ENCODE assay signal across 8 cellular contexts in the genomic region with DNA sequence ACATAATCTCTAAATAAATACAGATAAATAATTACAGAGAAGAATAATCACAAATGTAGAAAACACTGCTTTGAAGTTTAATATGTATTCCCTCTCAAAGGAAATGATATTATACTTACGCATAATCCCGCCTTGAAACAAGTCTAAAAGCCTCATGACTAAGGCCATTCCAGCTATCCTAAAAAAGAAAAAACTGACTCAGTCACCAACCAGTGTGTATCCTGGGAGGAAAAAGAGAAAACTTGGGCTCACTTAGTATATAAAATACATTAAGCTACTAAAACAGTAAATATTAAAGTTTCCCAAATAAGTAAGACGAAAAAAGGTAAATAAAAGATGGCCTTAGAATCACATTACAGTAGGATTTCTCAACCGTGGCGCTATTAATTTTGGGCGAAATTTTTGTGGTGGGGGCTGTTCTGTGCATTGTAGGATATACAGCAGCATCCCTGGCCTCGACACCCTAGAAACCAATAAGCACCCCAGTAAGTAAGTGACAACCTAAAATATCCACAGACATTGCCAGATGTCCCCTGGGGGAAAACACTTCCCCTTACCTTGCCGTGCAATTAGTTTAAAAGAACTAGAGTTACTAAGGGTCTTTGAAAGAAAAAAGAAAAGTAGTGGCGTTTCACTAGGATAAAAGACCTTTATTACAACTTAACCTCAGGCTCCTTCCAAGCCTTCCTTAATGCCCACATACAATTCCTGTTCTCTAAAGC. TPM values are rescaled to one million over a fixed set of nuclear protein-coding genes. Genes with fewer than 3 reads are reported as not detected.
DNase-seq lines count a peak whose midpoint lies in the region; ATAC-seq and TF ChIP-seq lines count a peak whose summit lies in the region.

No MANE protein-coding gene starts in this region.

- no peak for TF ChIP-seq POLR2A in ovary (IDR thresholded peaks at IDR 0.05)

- POLR2A ChIA-PET in PC-9 (lab: Charles Lee; ENCODE audit: unreplicated experiment) = interaction anchor here (0.5 to 0.6 kb wide), 2 partner anchors 215 to 943 kb away, joined by 3 to 4 read pairs; no protein-coding TSS in a partner anchor

- H3K4me2 ChIP-seq in PC-9 = peak overlapping the region; percentile 93

- H3K4me1 ChIP-seq in PC-9 (replicated peaks; ENCODE audit: insufficient read depth) (peaks cover 24% of the 10 kb centered on the region), ovary (ENCODE audit: insufficient read depth) (peaks cover 1% of the 10 kb centered on the region)

- no peak for TF ChIP-seq EP300 in ovary (IDR thresholded peaks at IDR 0.05)

- H2AFZ ChIP-seq in PC-9 = no peak overlapping the region

- H3K27ac ChIP-seq in PC-9 (peak overlapping the region; percentile 99), ovary (peak overlapping the region in 1 of 2 donors; percentile 97)

- peaks cover 33% of the 10 kb centered on the region for H4K20me1 ChIP-seq in PC-9 (ENCODE audit: insufficient read depth)

- H3F3A ChIP-seq in PC-9 (ENCODE audit: insufficient read depth, low read depth) = peaks cover 27% of the 10 kb centered on the region

- TF ChIP-seq CTCF in Calu3 (IDR thresholded peaks at IDR 0.05; ENCODE audit: unreplicated experiment) (no peak), PC-9 (conservative IDR thresholded peaks at IDR 0.05) (no peak), epithelial cell of esophagus (IDR thresholded peaks at IDR 0.05; ENCODE audit: insufficient read depth, low read depth, low read length, missing control alignments) (no peak), ovary (IDR thresholded peaks at IDR 0.05) (no peak)

- peaks cover 3% of the 10 kb centered on the region for H3K9me3 Mint-ChIP-seq in Calu3 (ENCODE audit: low read depth, unreplicated experiment)

- CTCF ChIA-PET in Calu3 (lab: Charles Lee) = no interaction called here
- CTCF ChIA-PET in PC-9 (lab: Charles Lee) = no interaction called here

- no peaks in the 10 kb centered on the region for H3K9me2 ChIP-seq in PC-9 (ENCODE audit: insufficient read depth)

- BruUV-seq in Calu3 (replicated peaks; lab: Mats Ljungman, UMichigan) (no TSS peak), PC-9 (replicated peaks; lab: Mats Ljungman, UMichigan) (no TSS peak)

- H3K36me3 ChIP-seq in PC-9 (ENCODE audit: low read depth) (peaks cover 37% of the 10 kb centered on the region), ovary (no peaks in the 10 kb centered on the region)

- no peak for DNase-seq in Calu3
- DNase-seq in PC-9 = no peak
- peak; percentile 57 for DNase-seq in epithelial cell of esophagus (ENCODE audit: low read depth)
- DNase-seq in ovary = no peak
- DNase-seq in NCI-H748 (lab: John Stamatoyannopoulos, UW; ENCODE audit: unreplicated experiment) = no peak
- DNase-seq in SHP77 treated with DMSO at 0.1 percent for 48 hours (lab: John Stamatoyannopoulos, UW) = no peak
- DNase-seq in SKM-1 treated with dmso at 0.1 percent for 144 hours (lab: John Stamatoyannopoulos, UW; ENCODE audit: unreplicated experiment) = no peak

- WGBS in ovary, 3 donors = 30 to 44% (median 33%) methylated on average over 9 of the region's 9 CpGs

- peaks cover 57% of the 10 kb centered on the region for H3K79me2 ChIP-seq in PC-9 (ENCODE audit: low read depth)

- H3K9me3 ChIP-seq in PC-9 (ENCODE audit: insufficient read depth, low read depth) (no peaks in the 10 kb centered on the region), ovary (no peaks in the 10 kb centered on the region)

- H3K4me3 ChIP-seq in PC-9 (peak overlapping the region; percentile 99), epithelial cell of esophagus (ENCODE audit: low read length) (peak overlapping the region; percentile 88), ovary (peak overlapping the region; percentile 88)

- peak overlapping the region; percentile 94 for H3K4me3 Mint-ChIP-seq in Calu3 (ENCODE audit: low read depth, unreplicated experiment)

- intact Hi-C loops in Calu3 (cut with micrococcal nuclease; ENCODE audit: unreplicated experiment) (loop anchor here (10.0 kb wide), 1 partner anchor 181 kb away; a partner anchor contains a TSS), PC-9 (cut with micrococcal nuclease; ENCODE audit: unreplicated experiment) (loop anchor here (2.0 to 10.0 kb wide), 2 partner anchors 151 to 181 kb away; a partner anchor contains a TSS), ovary (cut with DNase I) (loop anchor here in 1 of 4 donors (10.0 kb wide), 1 partner anchor 181 kb away; a partner anchor contains a TSS)

- peaks cover 77% of the 10 kb centered on the region for H3K36me3 Mint-ChIP-seq in Calu3 (ENCODE audit: insufficient read depth, unreplicated experiment)

- no peaks in the 10 kb centered on the region for H3K27me3 Mint-ChIP-seq in Calu3 (ENCODE audit: unreplicated experiment)

- no peak for ATAC-seq in GM18873 (IDR thresholded peaks at IDR 0.05; ENCODE audit: low FRiP score, unreplicated experiment)

- H3K27ac Mint-ChIP-seq in Calu3 (ENCODE audit: unreplicated experiment) = peak overlapping the region; percentile 99

- no peaks in the 10 kb centered on the region for H3K27me3 ChIP-seq in PC-9 (ENCODE audit: insufficient read depth, low read depth)
- no peaks in the 10 kb centered on the region for H3K27me3 ChIP-seq in ovary

- peaks cover 17% of the 10 kb centered on the region for H3K4me1 Mint-ChIP-seq in Calu3 (ENCODE audit: low read depth, unreplicated experiment)

RNA-seq across cellular contexts. Expression of a gene that starts 1.1 kb away (rescaled TPM):
- 455 and 460 TPM in 2 replicates for total RNA-seq in Calu3 (2022)
- 252 and 256 TPM in 2 replicates for total RNA-seq in PC-9 (2021)
- 100 to 1,000 TPM; 147 to 340 (median 180) TPM for total RNA-seq in ovary
- 100 to 1,000 TPM in 1 of 2 donors, 10 to 100 TPM in 1; 85.4 to 220 TPM for polyA plus RNA-seq in ovary

RNA-seq across cellular contexts. Expression of a gene that starts 31.1 kb away (rescaled TPM):
- total RNA-seq in Calu3 (2022) (159 and 164 TPM in 2 replicates), PC-9 (2021) (61.8 and 84.9 TPM in 2 replicates), ovary (100 to 1,000 TPM in 1 of 7 donors, 10 to 100 TPM in 6; 41.3 to 106 (median 68.3) TPM)
- 10 to 100 TPM; 29.3 to 70.0 TPM for polyA plus RNA-seq in ovary
